Comparison of ENCODE assay signal across 1 cellular context in the genomic region with DNA sequence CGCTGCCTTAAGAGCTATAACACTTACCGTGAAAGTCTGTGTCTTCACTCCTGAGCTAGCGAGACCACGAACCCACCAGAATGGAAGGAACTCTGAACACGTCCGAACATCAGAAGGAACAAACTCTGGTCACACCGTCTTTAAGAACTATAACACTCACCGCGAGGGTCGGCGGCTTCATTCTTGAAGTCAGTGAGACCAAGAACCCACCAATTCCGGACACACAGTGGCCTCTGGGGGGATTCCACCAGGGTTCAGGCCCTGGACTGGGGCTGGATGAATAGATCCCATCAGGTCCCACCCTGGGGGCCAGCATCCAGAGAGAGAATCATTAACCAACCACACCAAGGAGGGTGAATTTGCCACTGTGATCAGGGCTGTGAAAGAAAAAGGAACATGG.
TF ChIP-seq lines count a peak whose summit lies in the region.

No MANE protein-coding gene starts in this region.

TF ChIP-seq in IMR-90, 13 proteins besides CTCF, POLR2A, EP300 and RAD21 (continued from another document):
- TF ChIP-seq, protein P1, sequence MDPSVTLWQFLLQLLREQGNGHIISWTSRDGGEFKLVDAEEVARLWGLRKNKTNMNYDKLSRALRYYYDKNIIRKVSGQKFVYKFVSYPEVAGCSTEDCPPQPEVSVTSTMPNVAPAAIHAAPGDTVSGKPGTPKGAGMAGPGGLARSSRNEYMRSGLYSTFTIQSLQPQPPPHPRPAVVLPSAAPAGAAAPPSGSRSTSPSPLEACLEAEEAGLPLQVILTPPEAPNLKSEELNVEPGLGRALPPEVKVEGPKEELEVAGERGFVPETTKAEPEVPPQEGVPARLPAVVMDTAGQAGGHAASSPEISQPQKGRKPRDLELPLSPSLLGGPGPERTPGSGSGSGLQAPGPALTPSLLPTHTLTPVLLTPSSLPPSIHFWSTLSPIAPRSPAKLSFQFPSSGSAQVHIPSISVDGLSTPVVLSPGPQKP (IDR thresholded peaks at IDR 0.05; ENCODE audit: borderline replicate concordance, low read depth, low read length): no peak
- no peak for TF ChIP-seq FOS (IDR thresholded peaks at IDR 0.05; ENCODE audit: low read depth, low read length)
- TF ChIP-seq, protein P2, sequence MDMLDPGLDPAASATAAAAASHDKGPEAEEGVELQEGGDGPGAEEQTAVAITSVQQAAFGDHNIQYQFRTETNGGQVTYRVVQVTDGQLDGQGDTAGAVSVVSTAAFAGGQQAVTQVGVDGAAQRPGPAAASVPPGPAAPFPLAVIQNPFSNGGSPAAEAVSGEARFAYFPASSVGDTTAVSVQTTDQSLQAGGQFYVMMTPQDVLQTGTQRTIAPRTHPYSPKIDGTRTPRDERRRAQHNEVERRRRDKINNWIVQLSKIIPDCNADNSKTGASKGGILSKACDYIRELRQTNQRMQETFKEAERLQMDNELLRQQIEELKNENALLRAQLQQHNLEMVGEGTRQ (IDR thresholded peaks at IDR 0.05; ENCODE audit: low read depth, low read length): no peak
- no peak for TF ChIP-seq SMC3 (IDR thresholded peaks at IDR 0.05; ENCODE audit: low read depth, low read length)
- no peak for TF ChIP-seq BHLHE40 (IDR thresholded peaks at IDR 0.05; ENCODE audit: low read depth, low read length)
- TF ChIP-seq MAZ (IDR thresholded peaks at IDR 0.05; ENCODE audit: borderline replicate concordance, low read depth, low read length): no peak
- no peak for TF ChIP-seq RCOR1 (IDR thresholded peaks at IDR 0.05; ENCODE audit: insufficient replicate concordance, low read length)
